In genomic region chr4:52824603-52825310, GRCh38 we compare ENCODE assay signal across 10 cellular contexts. TPM values are rescaled to one million over a fixed set of nuclear protein-coding genes. Genes with fewer than 3 reads are reported as not detected.
DNase-seq lines count a peak whose midpoint lies in the region; ATAC-seq and TF ChIP-seq lines count a peak whose summit lies in the region.
"Had no signal": no experiment of that assay in that cellular context is flagged by ENCODE, and none has a peak within 500 bp of the region (broad histone marks: within the 10 kb centered on the region; RNA-seq: fewer than 3 reads in every experiment).

No MANE protein-coding gene starts in this region.

- H3K4me3 ChIP-seq in fibroblast of pulmonary artery (replicated peaks; ENCODE audit: low read depth, low read length), result no peak overlapping the region

- no peak for TF ChIP-seq CTCF in fibroblast of pulmonary artery (IDR thresholded peaks at IDR 0.05; ENCODE audit: low read length, missing control alignments)

- DNase-seq in AG08396 (ENCODE audit: low spot score) (peak; percentile 78), NCI-H2029 treated with DMSO at 0.1 percent for 48 hours (lab: John Stamatoyannopoulos, UW) (peak; percentile 23), fibroblast of pulmonary artery (ENCODE audit: low read depth) (peak; percentile 50), myocyte (ENCODE audit: low read depth) (peak; percentile 82), GM19240 (ENCODE audit: insufficient read length, low spot score) (no peak), NCI-H1417 treated with DMSO at 0.1 percent for 48 hours (lab: John Stamatoyannopoulos, UW) (no peak), NCI-H526 (lab: John Stamatoyannopoulos, UW) (no peak)
- DNase-seq: BE2C, naive B cell had no signal

- no peak for ATAC-seq in HG03354 (IDR thresholded peaks at IDR 0.05; ENCODE audit: poor library complexity, severe bottlenecking, unreplicated experiment)

RNA-seq across cellular contexts. Expression of gene RASL11B, which starts 37.4 kb away (rescaled TPM):
- 0.08 and 0.57 TPM in 2 replicates for total RNA-seq in myocyte
- polyA plus RNA-seq in myocyte (2012), result 0.18 TPM

Comparison
In these comparisons a context has a peak if more than half of its experiments do, and no peak if none do; other contexts are left out.
1. DNase-seq: peak in AG08396 (single experiment), NCI-H2029 treated with DMSO at 0.1 percent for 48 hours (single experiment), fibroblast of pulmonary artery (single experiment) and myocyte (single experiment); none in GM19240 (single experiment), NCI-H1417 treated with DMSO at 0.1 percent for 48 hours (single experiment) and NCI-H526 (0 of 2).